In genomic region chr13:53732664-53733063, GRCh38 we compare ENCODE assay signal across 33 cellular contexts.
"Had no signal": no experiment of that assay in that cellular context is flagged by ENCODE, and none has a peak within 500 bp of the region (broad histone marks: within the 10 kb centered on the region; RNA-seq: fewer than 3 reads in every experiment).

No MANE protein-coding gene starts in this region.

- H3K36me3 ChIP-seq: adrenal gland, cardiac muscle cell had no signal

- H3K27me3 ChIP-seq: adrenal gland, cardiac muscle cell had no signal

- ATAC-seq: activated CD8-positive, alpha-beta T cell treated with anti-CD3 and anti-CD28 coated beads for 36 hours; activated naive CD4-positive, alpha-beta T cell treated with anti-CD3 and anti-CD28 coated beads, Interleukin-2, amount 50 U/mL, for 72 hours; activated T-cell treated with anti-CD3 and anti-CD28 coated beads, Interleukin-2, amount 50 U/mL, for 4 hours; activated T-cell treated with anti-CD3 and anti-CD28 coated beads, Interleukin-2, amount 50 U/mL, for 72 hours; activated T-helper 17 cell treated with anti-CD3 and anti-CD28 coated beads, Interleukin-2, amount 50 U/mL, for 72 hours had no signal

- H3K9me3 ChIP-seq: adrenal gland had no signal

- H3K27ac ChIP-seq: adrenal gland, cardiac muscle cell, VCaP had no signal

- H3K4me1 ChIP-seq: adrenal gland had no signal

- H3K4me3 ChIP-seq: adrenal gland, cardiac muscle cell had no signal

- FAIRE-seq: astrocyte, bronchial epithelial cell, TTC549 had no signal

- DNase-seq: activated B cell treated with CpG ODN at 0.5 μM for 24 hours; activated CD4-positive, alpha-beta memory T cell treated with anti-CD3 and anti-CD28 coated beads for 36 hours; activated CD4-positive, alpha-beta T cell treated with anti-CD3 and anti-CD28 coated beads for 4 hours; activated CD4-positive, alpha-beta T cell treated with anti-CD3 and anti-CD28 coated beads, Interleukin-2, amount 10 ng/mL, durations not matched to agents 24 days and 14 days; activated CD4-positive, alpha-beta T cell treated with anti-CD3 and anti-CD28 coated beads, Interleukin-2, amount 50 U/mL, for 1 hour; activated CD4-positive, alpha-beta T cell treated with anti-CD3 and anti-CD28 coated beads, Interleukin-2, amount 50 U/mL, for 4 hours; activated CD4-positive, CD25-positive, alpha-beta regulatory T cell treated with anti-CD3 and anti-CD28 coated beads, Interleukin-2, amount 50 U/mL, for 72 hours; activated CD8-positive, alpha-beta memory T cell treated with anti-CD3 and anti-CD28 coated beads, Interleukin-2, amount 50 U/mL, for 4 hours; activated CD8-positive, alpha-beta T cell treated with anti-CD3 and anti-CD28 coated beads for 36 hours; activated effector memory CD4-positive, alpha-beta T cell treated with anti-CD3 and anti-CD28 coated beads, Interleukin-2, amount 50 U/mL, for 16 hours; activated gamma-delta T cell treated with Interleukin-2 at 50 U/mL for 16 hours; activated naive CD4-positive, alpha-beta T cell; activated naive CD4-positive, alpha-beta T cell treated with anti-CD3 and anti-CD28 coated beads for 36 hours; activated naive CD4-positive, alpha-beta T cell treated with anti-CD3 and anti-CD28 coated beads, Interleukin-2, amount 50 U/mL, for 16 hours; activated naive CD8-positive, alpha-beta T cell treated with anti-CD3 and anti-CD28 coated beads for 36 hours; activated T-cell treated with anti-CD3 and anti-CD28 coated beads for 4 hours; activated T-cell treated with anti-CD3 and anti-CD28 coated beads, Interleukin-2, amount 50 U/mL, for 1 hour; activated T-cell treated with anti-CD3 and anti-CD28 coated beads, Interleukin-2, amount 50 U/mL, for 4 hours; activated T-cell treated with anti-CD3 and anti-CD28 coated beads, Interleukin-2, amount 50 U/mL, for 72 hours; adrenal gland; amniotic stem cell; aorta; central memory CD4-positive, alpha-beta T cell; T-helper 1 cell; T-helper 2 cell; T-helper 9 cell had no signal
